22 cellular contexts compared by ENCODE assay signal in the genomic region with DNA sequence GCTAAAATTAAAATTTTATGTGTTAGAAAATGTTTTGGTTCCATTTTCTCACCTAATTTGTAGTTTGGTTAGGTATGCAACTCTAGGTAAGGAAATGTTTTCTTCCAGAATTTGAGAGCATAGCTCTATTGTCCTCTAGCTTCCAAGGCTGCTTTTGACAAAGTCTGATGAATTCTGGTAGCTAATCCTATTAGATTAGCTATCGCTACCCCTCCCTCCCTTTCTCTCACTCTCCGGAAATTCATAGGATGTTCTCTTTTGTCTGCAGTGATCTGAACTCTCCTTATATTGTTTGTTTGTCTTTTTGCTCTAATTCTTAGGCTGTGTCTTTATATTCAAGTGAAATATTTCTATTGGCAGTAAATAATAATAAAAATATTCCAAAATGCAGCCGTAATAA.
A peak's percentile ranks its signal among the peaks of the same experiment; 100 is the strongest.
DNase-seq lines count a peak whose midpoint lies in the region; ATAC-seq, FAIRE-seq and TF ChIP-seq lines count a peak whose summit lies in the region.
"Had no signal": no experiment of that assay in that cellular context is flagged by ENCODE, and none has a peak within 500 bp of the region (broad histone marks: within the 10 kb centered on the region; RNA-seq: fewer than 3 reads in every experiment).

No MANE protein-coding gene starts in this region.

- H3K36me3 ChIP-seq in GM23338 (ENCODE audit: insufficient read depth) = no peaks in the 10 kb centered on the region
- H3K36me3 ChIP-seq in astrocyte (ENCODE audit: insufficient read depth, low read length) = no peaks in the 10 kb centered on the region
- H3K36me3 ChIP-seq in neural progenitor cell = no peaks in the 10 kb centered on the region
- H3K36me3 ChIP-seq in smooth muscle cell (ENCODE audit: low read depth) = no peaks in the 10 kb centered on the region
- H3K36me3 ChIP-seq: BE2C; BLaER1 treated with 17β-estradiol and CSF1 and Interleukin-3, amounts not matched to agents 10 nM and 100 nM; HAP-1 had no signal

- H3K9ac ChIP-seq in astrocyte (ENCODE audit: low read length) (no peak overlapping the region), neural progenitor cell (no peak overlapping the region), smooth muscle cell (ENCODE audit: low read depth) (peak overlapping the region; percentile 1)
- H3K9ac ChIP-seq: BLaER1 treated with 17β-estradiol and CSF1 and Interleukin-3, amounts not matched to agents 10 nM and 100 nM had no signal

- no peaks in the 10 kb centered on the region for H3K79me2 ChIP-seq in GM23338 (replicated peaks; ENCODE audit: insufficient read depth)
- H3K79me2 ChIP-seq in astrocyte (ENCODE audit: insufficient read depth, low read length) = no peaks in the 10 kb centered on the region
- no peaks in the 10 kb centered on the region for H3K79me2 ChIP-seq in neural progenitor cell (ENCODE audit: low read depth)
- H3K79me2 ChIP-seq in smooth muscle cell (ENCODE audit: low read depth) = no peaks in the 10 kb centered on the region

- H3K4me1 ChIP-seq in GM23338 (ENCODE audit: insufficient read depth) (no peaks in the 10 kb centered on the region), astrocyte (ENCODE audit: insufficient read depth, low read length) (no peaks in the 10 kb centered on the region), neural progenitor cell (peaks cover 10% of the 10 kb centered on the region), smooth muscle cell (ENCODE audit: low read depth) (peaks cover 20% of the 10 kb centered on the region)
- H3K4me1 ChIP-seq: BE2C, HAP-1 had no signal

- H3K4me3 ChIP-seq in GM23338 (no peak overlapping the region), astrocyte (ENCODE audit: insufficient read depth, low read depth, low read length) (no peak overlapping the region), neural progenitor cell (no peak overlapping the region), smooth muscle cell (no peak overlapping the region)
- H3K4me3 ChIP-seq: BLaER1 treated with 17β-estradiol and CSF1 and Interleukin-3, amounts not matched to agents 10 nM and 100 nM; HAP-1 had no signal

- H3K9me2 ChIP-seq in GM23338 (ENCODE audit: insufficient read depth) = no peaks in the 10 kb centered on the region; the same call in 1 of the 2 replicates

- no peak overlapping the region for H3K4me2 ChIP-seq in GM23338
- H3K4me2 ChIP-seq in astrocyte (ENCODE audit: low read length) = no peak overlapping the region
- H3K4me2 ChIP-seq in neural progenitor cell = peak overlapping the region; percentile 5
- peak overlapping the region; percentile 36 for H3K4me2 ChIP-seq in smooth muscle cell
- H3K4me2 ChIP-seq: BLaER1 treated with 17β-estradiol and CSF1 and Interleukin-3, amounts not matched to agents 10 nM and 100 nM had no signal

- H4K20me1 ChIP-seq in GM23338 (replicated peaks; ENCODE audit: insufficient read depth) (no peaks in the 10 kb centered on the region), astrocyte (ENCODE audit: insufficient read depth, low read length) (no peaks in the 10 kb centered on the region), neural progenitor cell (ENCODE audit: low read depth) (no peaks in the 10 kb centered on the region), smooth muscle cell (ENCODE audit: low read depth) (no peaks in the 10 kb centered on the region)
- H4K20me1 ChIP-seq: BLaER1 treated with 17β-estradiol and CSF1 and Interleukin-3, amounts not matched to agents 10 nM and 100 nM had no signal

- peak overlapping the region; percentile 4; the same call in 1 of the 2 replicates for H2AFZ ChIP-seq in GM23338
- no peak overlapping the region for H2AFZ ChIP-seq in astrocyte (ENCODE audit: low read depth, low read length)
- H2AFZ ChIP-seq in neural progenitor cell (replicated peaks) = no peak overlapping the region
- peak overlapping the region; percentile 73 for H2AFZ ChIP-seq in smooth muscle cell (ENCODE audit: low read depth)

- TF ChIP-seq CTCF in GM23338 (conservative IDR thresholded peaks at IDR 0.05; ENCODE audit: low read depth in 2 of 2) (no peak), astrocyte (IDR thresholded peaks at IDR 0.05; ENCODE audit: insufficient read depth, low read depth, low read length) (no peak), neural progenitor cell (IDR thresholded peaks at IDR 0.05) (no peak), smooth muscle cell (IDR thresholded peaks at IDR 0.05; ENCODE audit: borderline replicate concordance, insufficient read depth, poor library complexity, severe bottlenecking) (no peak)

- H3K27me3 Mint-ChIP-seq in GM23338 (ENCODE audit: insufficient read depth, low read depth, poor library complexity) (no peaks in the 10 kb centered on the region), astrocyte (ENCODE audit: low read depth, unreplicated experiment) (no peaks in the 10 kb centered on the region), neural progenitor cell (ENCODE audit: insufficient read depth, low read depth) (no peaks in the 10 kb centered on the region)
- H3K27me3 Mint-ChIP-seq: CD4-positive, alpha-beta T cell had no signal

- H3K27me3 ChIP-seq in GM23338 (ENCODE audit: insufficient read depth) (no peaks in the 10 kb centered on the region), astrocyte (ENCODE audit: insufficient read depth, low read length) (no peaks in the 10 kb centered on the region), neural progenitor cell (no peaks in the 10 kb centered on the region), smooth muscle cell (ENCODE audit: low read depth) (no peaks in the 10 kb centered on the region)
- H3K27me3 ChIP-seq: BE2C had no signal

- ATAC-seq in GM23338 (no peak), esophagus mucosa (no peak)

- no peak overlapping the region for H3K27ac Mint-ChIP-seq in GM23338
- peak overlapping the region; percentile 50 for H3K27ac Mint-ChIP-seq in astrocyte (ENCODE audit: unreplicated experiment)
- H3K27ac Mint-ChIP-seq in neural progenitor cell = no peak overlapping the region
- H3K27ac Mint-ChIP-seq: CD4-positive, alpha-beta T cell; CD8-positive, alpha-beta memory T cell; HFFc6 had no signal

- H3K4me3 Mint-ChIP-seq in GM23338 (no peak overlapping the region), astrocyte (ENCODE audit: unreplicated experiment) (no peak overlapping the region), neural progenitor cell (no peak overlapping the region)
- H3K4me3 Mint-ChIP-seq: CD14-positive monocyte; CD4-positive, alpha-beta T cell; CD8-positive, alpha-beta memory T cell; HFFc6 had no signal

- no peaks in the 10 kb centered on the region for H3K9me3 ChIP-seq in astrocyte (ENCODE audit: insufficient read depth, low read depth, low read length)
- no peaks in the 10 kb centered on the region for H3K9me3 ChIP-seq in neural progenitor cell (ENCODE audit: low read depth)
- no peaks in the 10 kb centered on the region for H3K9me3 ChIP-seq in smooth muscle cell (replicated peaks; ENCODE audit: low read depth)
- H3K9me3 ChIP-seq: BE2C, HAP-1 had no signal

- WGBS in smooth muscle cell (ENCODE audit: low lambda C conversion rate) = 82% methylated on average over 3 of the region's 3 CpGs

- H3K36me3 Mint-ChIP-seq in GM23338 (ENCODE audit: low read depth) (no peaks in the 10 kb centered on the region), astrocyte (ENCODE audit: low read depth, unreplicated experiment) (no peaks in the 10 kb centered on the region), neural progenitor cell (peaks cover 5% of the 10 kb centered on the region)
- H3K36me3 Mint-ChIP-seq: CD14-positive monocyte had no signal

- H3K9me3 Mint-ChIP-seq in GM23338 = no peaks in the 10 kb centered on the region; the same call in 2 of the 3 replicates
- no peaks in the 10 kb centered on the region for H3K9me3 Mint-ChIP-seq in astrocyte (ENCODE audit: unreplicated experiment)
- H3K9me3 Mint-ChIP-seq in neural progenitor cell = peaks cover 3% of the 10 kb centered on the region

- H3K4me1 Mint-ChIP-seq in GM23338 (no peaks in the 10 kb centered on the region; the same call in 2 of the 3 replicates), astrocyte (ENCODE audit: low read depth, unreplicated experiment) (peaks cover 10% of the 10 kb centered on the region), neural progenitor cell (peaks cover 25% of the 10 kb centered on the region)
- H3K4me1 Mint-ChIP-seq: CD14-positive monocyte; CD8-positive, alpha-beta memory T cell had no signal

- H3F3A ChIP-seq in GM23338 (replicated peaks; ENCODE audit: low read depth) (no peaks in the 10 kb centered on the region), neural progenitor cell (ENCODE audit: low read depth) (peaks cover 9% of the 10 kb centered on the region), smooth muscle cell (ENCODE audit: low read depth) (no peaks in the 10 kb centered on the region)

- DNase-seq in GM23338 (ENCODE audit: low spot score) (no peak), astrocyte (ENCODE audit: low read depth) (no peak), neural progenitor cell (ENCODE audit: low spot score) (peak; percentile 63), smooth muscle cell (lab: John Stamatoyannopoulos, UW; ENCODE audit: unreplicated experiment) (no peak), amniotic stem cell (lab: John Stamatoyannopoulos, UW) (no peak), NCI-H2227 (lab: John Stamatoyannopoulos, UW; ENCODE audit: unreplicated experiment) (no peak), OCI-M1 (lab: John Stamatoyannopoulos, UW) (no peak)
- DNase-seq: AML-193; BE2C; CD4-positive, alpha-beta T cell; CD8-positive, alpha-beta memory T cell; DMS79 treated with DMSO at 0.1 percent for 48 hours; GF-D8; GOT3; HFFc6 had no signal

- FAIRE-seq in astrocyte (lab: Jason Lieb, UNC) = no peak
- FAIRE-seq: GM12891, GM18507, H54 had no signal

- H3K27ac ChIP-seq in GM23338 (ENCODE audit: low read depth) (no peak overlapping the region), astrocyte (ENCODE audit: low read depth, low read length) (no peak overlapping the region), neural progenitor cell (no peak overlapping the region), smooth muscle cell (ENCODE audit: low read depth) (peak overlapping the region; percentile 76)
- H3K27ac ChIP-seq: BLaER1 treated with 17β-estradiol and CSF1 and Interleukin-3, amounts not matched to agents 10 nM and 100 nM had no signal

TF ChIP-seq in GM23338, 12 proteins besides CTCF, POLR2A, EP300 and RAD21 (continues in another document):
- no peak for TF ChIP-seq NANOG (IDR thresholded peaks at IDR 0.05; ENCODE audit: borderline replicate concordance)

Comparison
In these comparisons a context has a peak if more than half of its experiments do, and no peak if none do; other contexts are left out.
1. H2AFZ ChIP-seq: peak in GM23338 (single experiment) and smooth muscle cell (single experiment); none in astrocyte (single experiment) and neural progenitor cell (single experiment).
2. H3K4me2 ChIP-seq: peak in neural progenitor cell (single experiment) and smooth muscle cell (single experiment); none in GM23338 (single experiment) and astrocyte (single experiment).